ENCODE assay signal across 8 cellular contexts in genomic region chr5:143405063-143405746, GRCh38. TPM values are rescaled to one million over a fixed set of nuclear protein-coding genes. Genes with fewer than 3 reads are reported as not detected.
DNase-seq lines count a peak whose midpoint lies in the region; ATAC-seq and TF ChIP-seq lines count a peak whose summit lies in the region.

No MANE protein-coding gene starts in this region.

- H3K27me3 ChIP-seq in dorsolateral prefrontal cortex (no peaks in the 10 kb centered on the region), lower lobe of right lung (ENCODE audit: low read depth) (no peaks in the 10 kb centered on the region)

- peak in 46 of 56 donors; percentile 16 to 66 (median 42) for TF ChIP-seq CTCF in dorsolateral prefrontal cortex (IDR thresholded peaks at IDR 0.05 in 54 of 56, conservative IDR thresholded peaks at IDR 0.05 in 2 of 56; ENCODE audit: low read depth in 1 of 56, partially characterized antibody in 56 of 56)
- no peak for TF ChIP-seq CTCF in lower lobe of right lung (IDR thresholded peaks at IDR 0.05)

- H3K4me1 ChIP-seq in lower lobe of right lung, result peaks cover 15% of the 10 kb centered on the region

- no peaks in the 10 kb centered on the region for H3K36me3 ChIP-seq in lower lobe of right lung

- H3K4me3 ChIP-seq in dorsolateral prefrontal cortex (peak overlapping the region; percentile 66 to 97 (median 88)), lower lobe of right lung (peak overlapping the region; percentile 92)

- intact Hi-C loops in dorsolateral prefrontal cortex (cut with DNase I), result loop anchor here (5.0 to 10.0 kb wide), 4 partner anchors 420 to 740 kb away; no protein-coding TSS in a partner anchor
- intact Hi-C loops in lower lobe of right lung (cut with DNase I), result no loop called here

- ATAC-seq in GM18873 (IDR thresholded peaks at IDR 0.05; ENCODE audit: low FRiP score, unreplicated experiment), result peak; percentile 23
- peak; percentile 36 for ATAC-seq in HG03175 (IDR thresholded peaks at IDR 0.05; ENCODE audit: unreplicated experiment)
- peak; percentile 68 to 72 for ATAC-seq in lower lobe of right lung

- H3K27ac ChIP-seq in dorsolateral prefrontal cortex, result peak overlapping the region; percentile 79 to 100 (median 99)
- H3K27ac ChIP-seq in lower lobe of right lung, result peak overlapping the region; percentile 100

- no peaks in the 10 kb centered on the region for H3K9me3 ChIP-seq in lower lobe of right lung

- DNase-seq in AG08395 (ENCODE audit: low spot score) (peak; percentile 60), NCI-H524 treated with DMSO at 0.1 percent for 48 hours (lab: John Stamatoyannopoulos, UW) (peak; percentile 60), dorsolateral prefrontal cortex (peak; percentile 68 to 92 (median 84)), lower lobe of right lung (peak; percentile 91)
- DNase-seq in activated CD4-positive, alpha-beta T cell treated with anti-CD3 and anti-CD28 coated beads, Interleukin-2, amount 50 U/mL, for 48 hours, result peak; percentile 84 to 87
- DNase-seq in stimulated activated CD4-positive, alpha-beta T cell treated with anti-CD3 and anti-CD28 coated beads, TNF-alpha, amount 100 ng/mL, for 1 hour (ENCODE audit: low read depth in 3 of 3, low spot score in 1 of 3), result peak; percentile 68 to 81 (median 74)

RNA-seq across cellular contexts. Expression of gene NR3C1, which starts 1.7 kb away (rescaled TPM):
- total RNA-seq in dorsolateral prefrontal cortex, result 100 to 1,000 TPM in 18 of 120 experiments, 10 to 100 TPM in 102; 56.9 to 114 (median 87.8) TPM
- total RNA-seq in lower lobe of right lung, result 110 TPM

Comparison
In these comparisons a context has a peak if more than half of its experiments do, and no peak if none do; other contexts are left out.
1. Peak in every context shown above with its lines: DNase-seq, ATAC-seq, H3K4me3 ChIP-seq and H3K27ac ChIP-seq.